ENCODE assay signal across 26 cellular contexts in genomic region chr10:73053275-73053674, GRCh38.
"Had no signal": no experiment of that assay in that cellular context is flagged by ENCODE, and none has a peak within 500 bp of the region (broad histone marks: within the 10 kb centered on the region; RNA-seq: fewer than 3 reads in every experiment).

No MANE protein-coding gene starts in this region.

- ATAC-seq: effector memory CD8-positive, alpha-beta T cell; left lobe of liver; naive thymus-derived CD4-positive, alpha-beta T cell; right lobe of liver; stimulated activated naive B cell treated with anti-CD40 and anti-IgM and Interleukin-4, amounts not matched to agents 10 μg/mL and 1 μg/mL and 100 μg/mL, for 72 hours; upper lobe of right lung had no signal

- H3K27ac ChIP-seq: esophagus squamous epithelium, hepatocyte, ovary, right lobe of liver, thoracic aorta, tibial nerve, upper lobe of right lung, uterus had no signal

- H3K27ac Mint-ChIP-seq: effector memory CD8-positive, alpha-beta T cell; memory B cell; naive thymus-derived CD4-positive, alpha-beta T cell; nephron; stimulated activated naive B cell treated with anti-CD40 and anti-IgM and Interleukin-4, amounts not matched to agents 10 μg/mL and 1 μg/mL and 100 μg/mL, for 72 hours had no signal

- H3K27me3 Mint-ChIP-seq: effector memory CD8-positive, alpha-beta T cell; memory B cell; naive thymus-derived CD4-positive, alpha-beta T cell; stimulated activated naive B cell treated with anti-CD40 and anti-IgM and Interleukin-4, amounts not matched to agents 10 μg/mL and 1 μg/mL and 100 μg/mL, for 72 hours; stimulated activated naive CD8-positive, alpha-beta T cell treated with anti-CD3 and anti-CD28 coated beads, Interleukin-15, Interleukin-2, amounts not matched to agents 100 ng/mL and 50 ng/mL, for 24 hours had no signal

- H3K4me3 ChIP-seq: esophagus squamous epithelium, hepatocyte, lung, ovary, right lobe of liver, thoracic aorta, tibial nerve, upper lobe of right lung, uterus had no signal

- H3K4me1 Mint-ChIP-seq: nephron had no signal

- H3K27me3 ChIP-seq: esophagus squamous epithelium, hepatocyte, ovary, right lobe of liver, tibial nerve, upper lobe of right lung, uterus had no signal

- H3K79me2 ChIP-seq: hepatocyte had no signal

- H3K36me3 ChIP-seq: ovary, uterus had no signal

- H3K4me2 ChIP-seq: hepatocyte had no signal

- H3K9me3 Mint-ChIP-seq: effector memory CD8-positive, alpha-beta T cell; memory B cell; naive thymus-derived CD4-positive, alpha-beta T cell; nephron; stimulated activated naive B cell treated with anti-CD40 and anti-IgM and Interleukin-4, amounts not matched to agents 10 μg/mL and 1 μg/mL and 100 μg/mL, for 72 hours; stimulated activated naive CD8-positive, alpha-beta T cell treated with anti-CD3 and anti-CD28 coated beads, Interleukin-15, Interleukin-2, amounts not matched to agents 100 ng/mL and 50 ng/mL, for 24 hours had no signal

- H3K9me3 ChIP-seq: esophagus squamous epithelium, ovary, right lobe of liver, thoracic aorta, tibial nerve, upper lobe of right lung, uterus had no signal

- H3K4me1 ChIP-seq: esophagus squamous epithelium, right lobe of liver, tibial nerve, upper lobe of right lung, uterus had no signal

- H3K4me3 Mint-ChIP-seq: effector memory CD8-positive, alpha-beta T cell; memory B cell; naive thymus-derived CD4-positive, alpha-beta T cell; nephron; stimulated activated naive B cell treated with anti-CD40 and anti-IgM and Interleukin-4, amounts not matched to agents 10 μg/mL and 1 μg/mL and 100 μg/mL, for 72 hours; stimulated activated naive CD8-positive, alpha-beta T cell treated with anti-CD3 and anti-CD28 coated beads, Interleukin-15, Interleukin-2, amounts not matched to agents 100 ng/mL and 50 ng/mL, for 24 hours had no signal

- DNase-seq: cortex of kidney; effector memory CD8-positive, alpha-beta T cell; erythroblast; esophagus squamous epithelium; kidney; midbrain; naive thymus-derived CD4-positive, alpha-beta T cell; occipital lobe; ovary; posterior cingulate gyrus; retina; right lobe of liver; small intestine; stimulated activated CD4-positive, alpha-beta T cell treated with anti-CD3 and anti-CD28 coated beads, Interleukin-15, amount 100 ng/mL, for 24 hours; stimulated activated CD4-positive, alpha-beta T cell treated with anti-CD3 and anti-CD28 coated beads, Interleukin-2, amount 100 ng/mL, for 48 hours; stimulated activated naive B cell treated with anti-CD40 and anti-IgM and Interleukin-4, amounts not matched to agents 10 μg/mL and 1 μg/mL and 100 μg/mL, for 72 hours; upper lobe of right lung; uterus had no signal

- H2AFZ ChIP-seq: hepatocyte had no signal
